Comparison of ENCODE assay signal across 9 cellular contexts in the genomic region with DNA sequence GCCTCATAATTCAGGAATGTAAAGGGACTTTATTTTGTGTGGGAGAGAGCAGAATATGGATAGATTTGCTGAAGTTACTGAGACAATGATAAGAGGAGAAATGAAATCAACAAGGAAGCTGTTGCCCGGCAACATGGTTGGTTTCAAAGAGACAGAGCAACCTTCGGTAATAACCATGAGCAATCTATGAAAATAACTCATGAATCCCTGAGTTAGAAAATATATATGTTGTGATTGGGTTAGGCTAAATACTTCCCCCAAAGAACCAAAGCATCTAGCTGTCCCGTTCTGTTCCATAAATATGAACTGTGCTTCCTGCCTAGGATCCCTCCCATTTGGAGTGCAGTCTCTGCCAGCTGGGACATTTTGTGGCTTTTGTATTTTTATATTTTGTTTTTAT. TPM values are rescaled to one million over a fixed set of nuclear protein-coding genes. Genes with fewer than 3 reads are reported as not detected.
DNase-seq lines count a peak whose midpoint lies in the region; ATAC-seq and TF ChIP-seq lines count a peak whose summit lies in the region.
"Had no signal": no experiment of that assay in that cellular context is flagged by ENCODE, and none has a peak within 500 bp of the region (broad histone marks: within the 10 kb centered on the region; RNA-seq: fewer than 3 reads in every experiment).

No MANE protein-coding gene starts in this region.

- intact Hi-C loops in CD4-positive, alpha-beta T cell (cut with DNase I, micrococcal nuclease) = no loop called here
- intact Hi-C loops in ovary (cut with DNase I) = no loop called here

- no peaks in the 10 kb centered on the region for H3K9me3 ChIP-seq in suprapubic skin
- H3K9me3 ChIP-seq in CD4-positive, alpha-beta T cell (ENCODE audit: control insufficient read depth, low read length) = peaks cover 11% of the 10 kb centered on the region
- H3K9me3 ChIP-seq in ovary = no peaks in the 10 kb centered on the region

- H3K4me1 Mint-ChIP-seq in CD4-positive, alpha-beta T cell (ENCODE audit: low read depth) = peaks cover 35% of the 10 kb centered on the region
- H3K4me1 Mint-ChIP-seq: memory B cell had no signal

- H3K36me3 Mint-ChIP-seq in CD4-positive, alpha-beta T cell (ENCODE audit: low read depth) = peaks cover 5% of the 10 kb centered on the region

- CTCF ChIA-PET in CD4-positive, alpha-beta T cell (lab: Charles Lee) = interaction anchor here (1.4 kb wide), 1 partner anchor 27 kb away, joined by 4 read pairs; no protein-coding TSS in a partner anchor

- H3K27ac Mint-ChIP-seq in CD4-positive, alpha-beta T cell = no peak overlapping the region
- H3K27ac Mint-ChIP-seq: memory B cell had no signal

- TF ChIP-seq CTCF in suprapubic skin (IDR thresholded peaks at IDR 0.05) (no peak), ovary (IDR thresholded peaks at IDR 0.05) (no peak)
- no peak for TF ChIP-seq CTCF in CD4-positive, alpha-beta T cell (IDR thresholded peaks at IDR 0.05)

- no peak for ATAC-seq in CD4-positive, alpha-beta T cell (ENCODE audit: poor library complexity)

- H3K4me3 ChIP-seq in suprapubic skin (no peak overlapping the region), ovary (no peak overlapping the region)

- no peaks in the 10 kb centered on the region for H3K27me3 Mint-ChIP-seq in CD4-positive, alpha-beta T cell
- H3K27me3 Mint-ChIP-seq: memory B cell had no signal

- peak overlapping the region; percentile 56 for H3K27ac ChIP-seq in caudate nucleus (ENCODE audit: low read depth, low read length)
- H3K27ac ChIP-seq in suprapubic skin = peak overlapping the region; percentile 54
- H3K27ac ChIP-seq in CD4-positive, alpha-beta T cell (ENCODE audit: low read depth, low read length) = no peak overlapping the region
- H3K27ac ChIP-seq in ovary = peak overlapping the region in 1 of 2 donors; percentile 47

- H3K36me3 ChIP-seq in suprapubic skin (no peaks in the 10 kb centered on the region), ovary (no peaks in the 10 kb centered on the region)

- H3K4me1 ChIP-seq in suprapubic skin (peaks cover 19% of the 10 kb centered on the region), ovary (ENCODE audit: insufficient read depth) (peaks cover 2% of the 10 kb centered on the region)

- peaks cover 8% of the 10 kb centered on the region for H3K9me3 Mint-ChIP-seq in CD4-positive, alpha-beta T cell

- H3K4me3 Mint-ChIP-seq in CD4-positive, alpha-beta T cell = no peak overlapping the region
- H3K4me3 Mint-ChIP-seq: memory B cell had no signal

- WGBS in suprapubic skin = 32% methylated on average over 3 of the region's 3 CpGs
- 3 to 6% (median 4%) methylated on average over 3 of the region's 3 CpGs for WGBS in ovary, 3 donors

- DNase-seq in MV-4-11 (lab: John Stamatoyannopoulos, UW) (peak; percentile 12), caudate nucleus (lab: John Stamatoyannopoulos, UW) (no peak), kidney tubule cell (ENCODE audit: low spot score) (peak; percentile 65), suprapubic skin (ENCODE audit: low spot score in 2 of 2) (no peak), ovary (no peak), NCI-H2227 (lab: John Stamatoyannopoulos, UW; ENCODE audit: unreplicated experiment) (no peak)
- DNase-seq in CD4-positive, alpha-beta T cell = no peak
- DNase-seq: NCI-H1436 had no signal

- TF ChIP-seq EP300 in suprapubic skin (IDR thresholded peaks at IDR 0.05) (no peak), ovary (IDR thresholded peaks at IDR 0.05) (no peak)

- POLR2A ChIA-PET in CD4-positive, alpha-beta T cell (lab: Charles Lee) = interaction anchor here (0.8 kb wide), 1 partner anchor 171 kb away, joined by 3 read pairs; no protein-coding TSS in a partner anchor

- TF ChIP-seq POLR2A in suprapubic skin (IDR thresholded peaks at IDR 0.05) = no peak
- no peak for TF ChIP-seq POLR2A in ovary (IDR thresholded peaks at IDR 0.05)

- H3K27me3 ChIP-seq in suprapubic skin (no peaks in the 10 kb centered on the region), ovary (no peaks in the 10 kb centered on the region)
- no peaks in the 10 kb centered on the region for H3K27me3 ChIP-seq in CD4-positive, alpha-beta T cell (ENCODE audit: control insufficient read depth, insufficient read depth, low read length)

RNA-seq across cellular contexts. Expression of a gene that starts 23.1 kb away (rescaled TPM):
- total RNA-seq in suprapubic skin (10 to 100 TPM; 11.8 to 20.6 (median 16.9) TPM), ovary (10 to 100 TPM; 13.5 to 38.1 (median 27.7) TPM)
- total RNA-seq in CD4-positive, alpha-beta T cell = 10 to 100 TPM; 58.3 to 58.4 TPM
- 10 to 100 TPM; 25.9 to 57.0 TPM for polyA plus RNA-seq in ovary

RNA-seq across cellular contexts. Expression of a gene that starts 53.4 kb away (rescaled TPM):
- 10 to 100 TPM; 56.9 to 66.7 (median 63.4) TPM for total RNA-seq in suprapubic skin
- total RNA-seq in CD4-positive, alpha-beta T cell = 10 to 100 TPM; 22.4 to 25.2 TPM
- 10 to 100 TPM; 30.4 to 73.4 (median 34.6) TPM for total RNA-seq in ovary
- 10 to 100 TPM; 33.9 to 39.5 TPM for polyA plus RNA-seq in ovary

Comparison
In these comparisons a context has a peak if more than half of its experiments do, and no peak if none do; other contexts are left out.
1. DNase-seq: peak in MV-4-11 (single experiment) and kidney tubule cell (single experiment); none in caudate nucleus (0 of 61), suprapubic skin (0 of 2), CD4-positive, alpha-beta T cell (0 of 10), ovary (0 of 5) and NCI-H2227 (single experiment).